21 cellular contexts compared by ENCODE assay signal in genomic region chr12:51253276-51253675, GRCh38. TPM values are rescaled to one million over a fixed set of nuclear protein-coding genes. Genes with fewer than 3 reads are reported as not detected.
DNase-seq lines count a peak whose midpoint lies in the region; ATAC-seq, FAIRE-seq and TF ChIP-seq lines count a peak whose summit lies in the region.
"Had no signal": no experiment of that assay in that cellular context is flagged by ENCODE, and none has a peak within 500 bp of the region (broad histone marks: within the 10 kb centered on the region; RNA-seq: fewer than 3 reads in every experiment).

No MANE protein-coding gene starts in this region.

- BruUV-seq in OCI-LY7 (replicated peaks; lab: Mats Ljungman, UMichigan): no TSS peak
- BruUV-seq in K562 (replicated peaks; lab: Mats Ljungman, UMichigan): no TSS peak

- H3K27ac ChIP-seq in OCI-LY7 (ENCODE audit: low read depth, low read length, poor library complexity, severe bottlenecking): no peak overlapping the region
- H3K27ac ChIP-seq in K562 (ENCODE audit: extremely low read depth, low read depth, low read length): no peak overlapping the region
- H3K27ac ChIP-seq in neural progenitor cell: no peak overlapping the region
- no peak overlapping the region for H3K27ac ChIP-seq in vagina
- H3K27ac ChIP-seq: C4-2B had no signal

- POLR2A ChIA-PET in OCI-LY7 (lab: Charles Lee) (interaction anchor here (0.6 to 1.2 kb wide), 2 partner anchors 9 to 204 kb away, joined by 4 read pairs; no protein-coding TSS in a partner anchor), K562 (lab: Yijun Ruan, JAX) (interaction anchor here (0.6 to 5.3 kb wide), 4 partner anchors 9 to 1405 kb away, joined by 3 to 37 read pairs (median 4); partner anchors contain the start of genes CSRNP2 and DAZAP2)

- H2AFZ ChIP-seq in OCI-LY7 (ENCODE audit: low read length) (peak overlapping the region; percentile 60; the same call in 1 of the 2 replicates), K562 (ENCODE audit: low read depth, low read length) (no peak overlapping the region), neural progenitor cell (replicated peaks) (no peak overlapping the region)

- H3K4me3 ChIP-seq in OCI-LY7 (ENCODE audit: low read depth, low read length, poor library complexity, severe bottlenecking): no peak overlapping the region
- H3K4me3 ChIP-seq in K562: no peak overlapping the region
- H3K4me3 ChIP-seq in neural progenitor cell: no peak overlapping the region
- no peak overlapping the region for H3K4me3 ChIP-seq in vagina

- no peak for ATAC-seq in K562

- H4K20me1 ChIP-seq in OCI-LY7 (ENCODE audit: insufficient read depth, low read length) (no peaks in the 10 kb centered on the region), K562 (replicated peaks; ENCODE audit: control insufficient read depth, insufficient read depth, low read length) (no peaks in the 10 kb centered on the region), neural progenitor cell (ENCODE audit: low read depth) (no peaks in the 10 kb centered on the region)

- no peak overlapping the region for H3K4me2 ChIP-seq in OCI-LY7 (ENCODE audit: low read length)
- H3K4me2 ChIP-seq in K562 (ENCODE audit: insufficient read depth, low read length): no peak overlapping the region
- H3K4me2 ChIP-seq in neural progenitor cell: no peak overlapping the region

- peaks cover 6% of the 10 kb centered on the region for H3K27me3 Mint-ChIP-seq in neural progenitor cell (ENCODE audit: insufficient read depth, low read depth)
- H3K27me3 Mint-ChIP-seq: CD4-positive, alpha-beta T cell; IgD-negative memory B cell had no signal

- no peak overlapping the region for H3K4me3 Mint-ChIP-seq in neural progenitor cell
- H3K4me3 Mint-ChIP-seq: CD4-positive, alpha-beta T cell; H9; IgD-negative memory B cell had no signal

- no peaks in the 10 kb centered on the region for H3K9me3 Mint-ChIP-seq in neural progenitor cell
- H3K9me3 Mint-ChIP-seq: CD4-positive, alpha-beta T cell; H9; IgD-negative memory B cell had no signal

- WGBS in K562 (ENCODE audit: insufficient coverage, low coverage, missing lambda C conversion rate): 69% methylated on average over 1 of the region's 1 CpG

- no peaks in the 10 kb centered on the region for H3K9me1 ChIP-seq in K562 (ENCODE audit: control insufficient read depth, insufficient read depth, low read length)

- H3K79me2 ChIP-seq in OCI-LY7 (ENCODE audit: insufficient read depth, low read depth, low read length) (no peaks in the 10 kb centered on the region), K562 (ENCODE audit: control insufficient read depth, insufficient read depth, low read length) (no peaks in the 10 kb centered on the region), neural progenitor cell (ENCODE audit: low read depth) (no peaks in the 10 kb centered on the region)

- H3K9ac ChIP-seq in K562 (ENCODE audit: insufficient read depth in 1 of 2, low read depth in 2 of 2, low read length in 2 of 2) (no peak overlapping the region), neural progenitor cell (no peak overlapping the region)

- CTCF ChIA-PET in OCI-LY7 (lab: Charles Lee; ENCODE audit: unreplicated experiment): interaction anchor here (0.5 to 1.0 kb wide), 3 partner anchors 11 to 129 kb away, joined by 3 read pairs; no protein-coding TSS in a partner anchor
- CTCF ChIA-PET in K562 (lab: Yijun Ruan, JAX; ENCODE audit: low intra/inter-chr PET ratio): interaction anchor here (0.7 to 1.1 kb wide), 2 partner anchors 205 to 428 kb away, joined by 3 read pairs; partner anchors contain the start of gene LETMD1

- peak overlapping the region; percentile 62 for H3K27ac Mint-ChIP-seq in neural progenitor cell
- H3K27ac Mint-ChIP-seq: CD4-positive, alpha-beta T cell had no signal

- H3K4me1 ChIP-seq in OCI-LY7 (ENCODE audit: insufficient read depth, low read length, poor library complexity, severe bottlenecking): no peaks in the 10 kb centered on the region
- peaks cover 0 to 3% of the 10 kb centered on the region in 2 experiments; a peak in 2 of 5 replicates for H3K4me1 ChIP-seq in K562 (replicated peaks in 1 of 2; ENCODE audit: control insufficient read depth in 2 of 2, insufficient read depth in 2 of 2, low read length in 2 of 2)
- H3K4me1 ChIP-seq in neural progenitor cell: no peaks in the 10 kb centered on the region
- no peaks in the 10 kb centered on the region for H3K4me1 ChIP-seq in vagina
- H3K4me1 ChIP-seq: BE2C, Caco-2 had no signal

- TF ChIP-seq POLR2A in K562 (conservative IDR thresholded peaks at IDR 0.05) (no peak), vagina (IDR thresholded peaks at IDR 0.05) (no peak)

- FAIRE-seq in K562 (lab: Jason Lieb, UNC): no peak
- FAIRE-seq: A204.1, D721Med, GM12892, GM18507, H1, HTR-8/SVneo had no signal

- intact Hi-C loops in OCI-LY7 (cut with micrococcal nuclease; ENCODE audit: unreplicated experiment) (loop anchor here (10.0 kb wide), 1 partner anchor 418 kb away; no protein-coding TSS in a partner anchor), K562 (cut with micrococcal nuclease) (no loop called here), vagina (cut with DNase I) (no loop called here)

- H3K36me3 ChIP-seq in OCI-LY7 (ENCODE audit: insufficient read depth, low read length) (no peaks in the 10 kb centered on the region), K562 (ENCODE audit: control insufficient read depth, insufficient read depth, low read length) (peaks cover 11% of the 10 kb centered on the region; the same call in 2 of the 3 replicates), neural progenitor cell (no peaks in the 10 kb centered on the region), vagina (no peaks in the 10 kb centered on the region)
- H3K36me3 ChIP-seq: BE2C had no signal

- no peaks in the 10 kb centered on the region for H3K27me3 ChIP-seq in K562 (ENCODE audit: control insufficient read depth in 2 of 2, insufficient read depth in 2 of 2, low read length in 2 of 2)
- no peaks in the 10 kb centered on the region for H3K27me3 ChIP-seq in neural progenitor cell
- no peaks in the 10 kb centered on the region for H3K27me3 ChIP-seq in vagina
- H3K27me3 ChIP-seq: BE2C had no signal

- no peak for DNase-seq in OCI-LY7 (ENCODE audit: low spot score)
- no peak for DNase-seq in K562 (ENCODE audit: extremely low read depth in 1 of 4, low spot score in 3 of 4)
- DNase-seq in neural progenitor cell (ENCODE audit: low spot score): no peak
- DNase-seq in DMS 273 treated with DMSO at 0.1 percent for 48 hours (lab: John Stamatoyannopoulos, UW): no peak
- DNase-seq in stimulated activated CD4-positive, alpha-beta T cell treated with anti-CD3 and anti-CD28 coated beads, Interleukin-1b, Interleukin-23, amount 100 ng/mL, for 48 hours: no peak
- no peak for DNase-seq in vagina (ENCODE audit: extremely low spot score in 2 of 2)
- DNase-seq: BE2C; CD4-positive, alpha-beta T cell; DMS153; DMS79; GDM1 had no signal

- no peak for TF ChIP-seq RAD21 in K562 (CRISPR knock-in tag; conservative IDR thresholded peaks at IDR 0.05 in 1 of 2, IDR thresholded peaks at IDR 0.05 in 1 of 2)

- in situ Hi-C loops in K562 (cut with MboI): no loop called here

- H3F3A ChIP-seq in neural progenitor cell (ENCODE audit: low read depth): no peaks in the 10 kb centered on the region

- TF ChIP-seq CTCF in OCI-LY7 (conservative IDR thresholded peaks at IDR 0.05; ENCODE audit: low read length) (no peak), K562 (IDR thresholded peaks at IDR 0.05 in 2 of 3, conservative IDR thresholded peaks at IDR 0.05 in 1 of 3; ENCODE audit: insufficient read depth in 2 of 3, low read depth in 1 of 3, low read length in 3 of 3) (no peak), neural progenitor cell (IDR thresholded peaks at IDR 0.05) (no peak), vagina (IDR thresholded peaks at IDR 0.05) (no peak)

- no peaks in the 10 kb centered on the region for H3K4me1 Mint-ChIP-seq in neural progenitor cell

- no peaks in the 10 kb centered on the region for H3K36me3 Mint-ChIP-seq in neural progenitor cell

- TF ChIP-seq EP300 in K562 (IDR thresholded peaks at IDR 0.05; ENCODE audit: low read length): no peak

- no peaks in the 10 kb centered on the region for H3K9me3 ChIP-seq in OCI-LY7 (ENCODE audit: low read length)
- no peaks in the 10 kb centered on the region for H3K9me3 ChIP-seq in K562 (replicated peaks; ENCODE audit: control insufficient read depth, insufficient read depth, low read depth, low read length)
- H3K9me3 ChIP-seq in neural progenitor cell (ENCODE audit: low read depth): no peaks in the 10 kb centered on the region
- no peaks in the 10 kb centered on the region for H3K9me3 ChIP-seq in vagina
- H3K9me3 ChIP-seq: BE2C, Caco-2 had no signal

- no peaks in the 10 kb centered on the region for H3K9me2 ChIP-seq in OCI-LY7 (ENCODE audit: insufficient read depth, low read length)

RNA-seq across cellular contexts. Expression of gene DAZAP2, which starts 14.7 kb away (rescaled TPM):
- total RNA-seq in OCI-LY7 (2014; rRNA removed; shearing (Covaris generic)): 101 and 137 TPM in 2 replicates
- total RNA-seq in OCI-LY7 (2022) (131 and 153 TPM in 2 replicates), K562 (2014; rRNA removed) (111 and 116 TPM in 2 replicates), K562 (2014; rRNA removed; fragmentation: Illumina TruSeq; extraction: Trizol) (144 and 149 TPM in 2 replicates), K562 (2015; rRNA removed; fragmentation: Illumina TruSeq; extraction: Trizol) (194 and 195 TPM in 2 replicates), K562 (2021) (129 and 132 TPM in 2 replicates), neural progenitor cell (ENCODE audit: low replicate concordance) (48.4 and 51.6 TPM in 2 replicates), vagina (230 TPM)
- total RNA-seq in K562 (2011; cell fraction: chromatin; rRNA removed; ENCODE audit: low replicate concordance): 65.3 and 70.8 TPM in 2 replicates
- total RNA-seq in K562 (2011; cell fraction: nucleolus; rRNA removed): 50.3 and 56.7 TPM in 2 replicates
- total RNA-seq in K562 (2011; cell fraction: nucleoplasm; rRNA removed): 71.7 and 79.8 TPM in 2 replicates
- polyA plus RNA-seq in K562 (2011; rRNA removed) (329 and 342 TPM in 2 replicates), K562 (2014; fragmentation: Illumina TruSeq; extraction: Trizol) (276 and 289 TPM in 2 replicates), K562 (2014; fragmentation: Nextera tagmentation; extraction: Ambion mirVana) (100 to 1,000 TPM; 364 to 668 TPM), K562 (2014; rRNA removed) (227 and 282 TPM in 2 replicates)
- polyA plus RNA-seq in K562 (2011; cell fraction: cytosol; rRNA removed): 426 and 578 TPM in 2 replicates
- polyA plus RNA-seq in K562 (2011; cell fraction: nucleus; rRNA removed): 135 and 184 TPM in 2 replicates
- 215 and 432 TPM in 2 replicates for polyA plus RNA-seq in K562 (2012)
- polyA minus RNA-seq in K562 (2011; rRNA and poly(A)+ RNA removed): 188 and 248 TPM in 2 replicates
- 112 and 122 TPM in 2 replicates for polyA minus RNA-seq in K562 (2011; cell fraction: cytosol; rRNA and poly(A)+ RNA removed)
- polyA minus RNA-seq in K562 (2011; cell fraction: nucleus; rRNA and poly(A)+ RNA removed): 28.7 and 52.4 TPM in 2 replicates

RNA-seq across cellular contexts. Expression of gene SMAGP, which starts 16.9 kb away (rescaled TPM):
- total RNA-seq in OCI-LY7 (2014; rRNA removed; shearing (Covaris generic)): not detected in 2 replicates
- total RNA-seq in OCI-LY7 (2022) (1.9 and 2.6 TPM in 2 replicates), K562 (2014; rRNA removed) (23.1 and 26.4 TPM in 2 replicates), K562 (2014; rRNA removed; fragmentation: Illumina TruSeq; extraction: Trizol) (26.5 and 31.6 TPM in 2 replicates), K562 (2015; rRNA removed; fragmentation: Illumina TruSeq; extraction: Trizol) (24.9 and 25.3 TPM in 2 replicates), K562 (2021) (29.7 and 35.9 TPM in 2 replicates), neural progenitor cell (ENCODE audit: low replicate concordance) (19.0 and 24.3 TPM in 2 replicates), vagina (30.0 TPM)
- 33.1 and 42.1 TPM in 2 replicates for total RNA-seq in K562 (2011; cell fraction: chromatin; rRNA removed; ENCODE audit: low replicate concordance)
- 28.7 and 34.4 TPM in 2 replicates for total RNA-seq in K562 (2011; cell fraction: nucleolus; rRNA removed)
- total RNA-seq in K562 (2011; cell fraction: nucleoplasm; rRNA removed): 43.1 and 65.2 TPM in 2 replicates
- polyA plus RNA-seq in K562 (2011; rRNA removed) (52.2 and 62.3 TPM in 2 replicates), K562 (2014; fragmentation: Illumina TruSeq; extraction: Trizol) (45.9 and 53.9 TPM in 2 replicates), K562 (2014; fragmentation: Nextera tagmentation; extraction: Ambion mirVana) (10 to 100 TPM; 26.0 to 29.9 TPM), K562 (2014; rRNA removed) (33.6 and 35.3 TPM in 2 replicates)
- polyA plus RNA-seq in K562 (2011; cell fraction: cytosol; rRNA removed): 47.6 and 61.5 TPM in 2 replicates
- polyA plus RNA-seq in K562 (2011; cell fraction: nucleus; rRNA removed): 38.6 and 59.2 TPM in 2 replicates
- 40.6 and 110 TPM in 2 replicates for polyA plus RNA-seq in K562 (2012)
- polyA minus RNA-seq in K562 (2011; rRNA and poly(A)+ RNA removed): 31.6 and 53.7 TPM in 2 replicates
- polyA minus RNA-seq in K562 (2011; cell fraction: cytosol; rRNA and poly(A)+ RNA removed): 14.2 and 22.0 TPM in 2 replicates
- polyA minus RNA-seq in K562 (2011; cell fraction: nucleus; rRNA and poly(A)+ RNA removed): 10.8 and 13.6 TPM in 2 replicates

RNA-seq across cellular contexts. Expression of gene POU6F1, which starts 35.4 kb away (rescaled TPM):
- 1.2 and 2.6 TPM in 2 replicates for total RNA-seq in OCI-LY7 (2014; rRNA removed; shearing (Covaris generic))
- total RNA-seq in OCI-LY7 (2022) (5.0 and 5.5 TPM in 2 replicates), K562 (2014; rRNA removed) (0.36 and 1.3 TPM in 2 replicates), K562 (2014; rRNA removed; fragmentation: Illumina TruSeq; extraction: Trizol) (1.4 and 2.0 TPM in 2 replicates), K562 (2015; rRNA removed; fragmentation: Illumina TruSeq; extraction: Trizol) (0.98 and 1.1 TPM in 2 replicates), K562 (2021) (3.3 and 4.0 TPM in 2 replicates), neural progenitor cell (ENCODE audit: low replicate concordance) (1.6 TPM in 2 replicates), vagina (16.5 TPM)
- 8.6 and 29.6 TPM in 2 replicates for total RNA-seq in K562 (2011; cell fraction: chromatin; rRNA removed; ENCODE audit: low replicate concordance)
- total RNA-seq in K562 (2011; cell fraction: nucleolus; rRNA removed): 5.3 and 7.0 TPM in 2 replicates
- total RNA-seq in K562 (2011; cell fraction: nucleoplasm; rRNA removed): 13.7 and 24.2 TPM in 2 replicates
- polyA plus RNA-seq in K562 (2011; rRNA removed) (3.0 and 3.4 TPM in 2 replicates), K562 (2014; fragmentation: Illumina TruSeq; extraction: Trizol) (1.1 and 1.4 TPM in 2 replicates), K562 (2014; fragmentation: Nextera tagmentation; extraction: Ambion mirVana) (under 1 TPM; 0.14 to 0.25 TPM), K562 (2014; rRNA removed) (0.78 and 1.4 TPM in 2 replicates)
- 1.2 and 1.3 TPM in 2 replicates for polyA plus RNA-seq in K562 (2011; cell fraction: cytosol; rRNA removed)
- 7.9 and 10.0 TPM in 2 replicates for polyA plus RNA-seq in K562 (2011; cell fraction: nucleus; rRNA removed)
- polyA plus RNA-seq in K562 (2012): 0.89 and 5.9 TPM in 2 replicates
- polyA minus RNA-seq in K562 (2011; rRNA and poly(A)+ RNA removed): 1.5 and 1.6 TPM in 2 replicates
- 2.1 and 2.3 TPM in 2 replicates for polyA minus RNA-seq in K562 (2011; cell fraction: cytosol; rRNA and poly(A)+ RNA removed)
- polyA minus RNA-seq in K562 (2011; cell fraction: nucleus; rRNA and poly(A)+ RNA removed): 2.3 and 3.6 TPM in 2 replicates
